Comparison of ENCODE assay signal across 8 cellular contexts in genomic region chr18:57630002-57630758, GRCh38. TPM values are rescaled to one million over a fixed set of nuclear protein-coding genes. Genes with fewer than 3 reads are reported as not detected.
DNase-seq lines count a peak whose midpoint lies in the region; ATAC-seq and TF ChIP-seq lines count a peak whose summit lies in the region.

No MANE protein-coding gene starts in this region.

- H3K4me1 Mint-ChIP-seq in WTC11 (peaks cover 14% of the 10 kb centered on the region), immature natural killer cell (peaks cover 15 to 22% of the 10 kb centered on the region in 2 donors)

- DNase-seq in AG09309 (ENCODE audit: low read depth), result peak; percentile 68
- peak; percentile 96 for DNase-seq in NCI-H2227 (lab: John Stamatoyannopoulos, UW; ENCODE audit: unreplicated experiment)
- DNase-seq in WTC11 (ENCODE audit: low spot score), result peak; percentile 94
- peak; percentile 77 to 98 (median 93) for DNase-seq in caudate nucleus (lab: John Stamatoyannopoulos, UW)
- peak; percentile 91 to 93 (median 92) for DNase-seq in immature natural killer cell
- DNase-seq in smooth muscle cell of the brain vasculature (ENCODE audit: low read depth, low spot score), result peak; percentile 92

- TF ChIP-seq CTCF in AG09309 (IDR thresholded peaks at IDR 0.05; ENCODE audit: control insufficient read depth, insufficient read depth, low read depth, low read length, missing control alignments), result peak; percentile 71
- TF ChIP-seq CTCF in WTC11 (IDR thresholded peaks at IDR 0.05), result peak; percentile 24; the same call in 1 of the 2 replicates

- CTCF ChIA-PET in WTC11 (lab: Charles Lee), result interaction anchor here (0.5 to 1.8 kb wide), 12 partner anchors 8 to 329 kb away, joined by 3 to 9 read pairs (median 4); partner anchors contain the start of genes ATP8B1 and NARS1

- ATAC-seq in GM18909 (IDR thresholded peaks at IDR 0.05; ENCODE audit: poor library complexity, unreplicated experiment), result peak; percentile 89
- ATAC-seq in HG03175 (IDR thresholded peaks at IDR 0.05; ENCODE audit: unreplicated experiment), result peak; percentile 88
- ATAC-seq in WTC11, result peak; percentile 96

- H3K9me3 Mint-ChIP-seq in WTC11 (peaks cover 4% of the 10 kb centered on the region; the same call in 1 of the 2 replicates), immature natural killer cell (no peaks in the 10 kb centered on the region)

- H3K4me3 Mint-ChIP-seq in WTC11 (peak overlapping the region; percentile 91), immature natural killer cell (peak overlapping the region; percentile 91 to 98 (median 98))

- H3K27ac Mint-ChIP-seq in WTC11 (peak overlapping the region; percentile 95), immature natural killer cell (peak overlapping the region; percentile 93 to 97 (median 95))

- H3K36me3 Mint-ChIP-seq in WTC11, result peaks cover 7% of the 10 kb centered on the region
- no peaks in the 10 kb centered on the region for H3K36me3 Mint-ChIP-seq in immature natural killer cell

- peak overlapping the region; percentile 75 for H3K27ac ChIP-seq in caudate nucleus (ENCODE audit: low read depth, low read length)

- peak overlapping the region; percentile 69 for H3K4me3 ChIP-seq in AG09309 (ENCODE audit: control insufficient read depth, low read depth, low read length)

- POLR2A ChIA-PET in WTC11 (lab: Charles Lee), result interaction anchor here (1.8 kb wide), 1 partner anchor 8 kb away, joined by 5 read pairs; the partner anchor contains the start of gene NARS1

- H3K27me3 Mint-ChIP-seq in WTC11 (ENCODE audit: low read depth), result no peaks in the 10 kb centered on the region
- H3K27me3 Mint-ChIP-seq in immature natural killer cell (ENCODE audit: low read depth in 3 of 3), result peaks cover 5 to 10% (median 6%) of the 10 kb centered on the region in 3 donors

TF ChIP-seq in WTC11, 78 proteins besides CTCF, POLR2A, EP300 and RAD21 (continues in another document):
- no peak for TF ChIP-seq TP53 (CRISPR knock-in tag; IDR thresholded peaks at IDR 0.05)
- TF ChIP-seq FOXP4 (CRISPR knock-in tag; IDR thresholded peaks at IDR 0.05), result peak; percentile 42; the same call in 1 of the 2 replicates
- TF ChIP-seq ZNF512 (CRISPR knock-in tag; IDR thresholded peaks at IDR 0.05; ENCODE audit: borderline replicate concordance), result no peak
- no peak for TF ChIP-seq ATF2 (CRISPR knock-in tag; IDR thresholded peaks at IDR 0.05; ENCODE audit: borderline replicate concordance, low read depth)
- 0 out of 2 replicates have a peak, but pooled peaks have one; percentile 64 for TF ChIP-seq ZNF121 (CRISPR knock-in tag; IDR thresholded peaks at IDR 0.05)
- TF ChIP-seq AR (CRISPR knock-in tag; IDR thresholded peaks at IDR 0.05), result no peak
- TF ChIP-seq ZNF396 (CRISPR knock-in tag; IDR thresholded peaks at IDR 0.05; ENCODE audit: borderline replicate concordance), result no peak
- TF ChIP-seq NFYB (CRISPR knock-in tag; conservative IDR thresholded peaks at IDR 0.05; ENCODE audit: low read depth), result no peak
- peak; percentile 84; the same call in 1 of the 2 replicates for TF ChIP-seq TEAD1 (CRISPR knock-in tag; IDR thresholded peaks at IDR 0.05)
- no peak for TF ChIP-seq ZNF263 (CRISPR knock-in tag; IDR thresholded peaks at IDR 0.05; ENCODE audit: low read depth)
- TF ChIP-seq ZNF671 (CRISPR knock-in tag; IDR thresholded peaks at IDR 0.05), result no peak
- peak; percentile 86; the same call in 1 of the 2 replicates for TF ChIP-seq MAX (CRISPR knock-in tag; IDR thresholded peaks at IDR 0.05)
- no peak for TF ChIP-seq ATF1 (CRISPR knock-in tag; IDR thresholded peaks at IDR 0.05)
- no peak for TF ChIP-seq ZBTB21 (CRISPR knock-in tag; IDR thresholded peaks at IDR 0.05; ENCODE audit: borderline replicate concordance)
- no peak for TF ChIP-seq MYBL2 (CRISPR knock-in tag; IDR thresholded peaks at IDR 0.05)
- TF ChIP-seq E2F1 (CRISPR knock-in tag; IDR thresholded peaks at IDR 0.05), result no peak

RNA-seq across cellular contexts. Expression of gene NARS1, which starts 8.5 kb away (rescaled TPM):
- total RNA-seq in WTC11 (2021), result 138 to 196 TPM (median 144 TPM) in 3 replicates
- 10 to 100 TPM; 31.1 to 63.7 (median 59.5) TPM for polyA plus RNA-seq in immature natural killer cell

RNA-seq across cellular contexts. Expression of gene FECH, which starts 43.7 kb away (rescaled TPM):
- total RNA-seq in WTC11 (2021), result 16.6 to 21.8 TPM (median 19.6 TPM) in 3 replicates
- polyA plus RNA-seq in immature natural killer cell, result 10 to 100 TPM; 37.1 to 59.9 (median 41.6) TPM

Comparison
In these comparisons a context has a peak if more than half of its experiments do, and no peak if none do; other contexts are left out.
1. Peak in every context shown above with its lines: DNase-seq, ATAC-seq, H3K4me3 ChIP-seq and H3K27ac ChIP-seq.